23 cellular contexts compared by ENCODE assay signal in genomic region chr9:117188394-117188793, GRCh38.
"Had no signal": no experiment of that assay in that cellular context is flagged by ENCODE, and none has a peak within 500 bp of the region (broad histone marks: within the 10 kb centered on the region; RNA-seq: fewer than 3 reads in every experiment).

No MANE protein-coding gene starts in this region.

- H3K9me3 Mint-ChIP-seq: neural crest cell had no signal

- H3K4me3 ChIP-seq: esophagus squamous epithelium, left ventricle myocardium inferior, lower lobe of right lung, right atrium auricular region, sigmoid colon, skin epidermis, testis, transverse colon had no signal

- H3K27ac ChIP-seq: epithelial cell of prostate, esophagus squamous epithelium, foreskin keratinocyte, left ventricle myocardium inferior, lower lobe of right lung, right atrium auricular region, sigmoid colon, skin epidermis, testis, transverse colon had no signal

- H3K27me3 ChIP-seq: esophagus squamous epithelium, foreskin keratinocyte, right atrium auricular region, sigmoid colon, testis, transverse colon had no signal

- H3K27ac Mint-ChIP-seq: dendritic cell treated with granulocyte-macrophage colony-stimulating factor and Interleukin-4, amounts not matched to agents 40 ng/mL and 50 ng/mL, for 4 days; effector memory CD8-positive, alpha-beta T cell; immature natural killer cell; memory B cell; mesothelial cell of epicardium; natural killer cell; stimulated activated naive B cell treated with anti-CD40 and anti-IgM and Interleukin-4, amounts not matched to agents 10 μg/mL and 1 μg/mL and 100 μg/mL, for 72 hours had no signal

- H3K27me3 Mint-ChIP-seq: dendritic cell treated with granulocyte-macrophage colony-stimulating factor and Interleukin-4, amounts not matched to agents 40 ng/mL and 50 ng/mL, for 4 days; effector memory CD8-positive, alpha-beta T cell; stimulated activated naive B cell treated with anti-CD40 and anti-IgM and Interleukin-4, amounts not matched to agents 10 μg/mL and 1 μg/mL and 100 μg/mL, for 72 hours; stimulated activated naive CD8-positive, alpha-beta T cell treated with anti-CD3 and anti-CD28 coated beads, Interleukin-15, amount 100 ng/mL, for 72 hours had no signal

- DNase-seq: effector memory CD8-positive, alpha-beta T cell; esophagus squamous epithelium; immature natural killer cell; left cardiac atrium; left ventricle myocardium inferior; lower lobe of right lung; natural killer cell; posterior cingulate gyrus; sigmoid colon; stimulated activated CD4-positive, alpha-beta T cell treated with anti-CD3 and anti-CD28 coated beads, Interleukin-2, amount 100 ng/mL, for 24 hours; stimulated activated CD4-positive, alpha-beta T cell treated with anti-CD3 and anti-CD28 coated beads, Interleukin-4, amount 100 ng/mL, for 4 hours; stimulated activated naive B cell treated with anti-CD40 and anti-IgM and Interleukin-4, amounts not matched to agents 10 μg/mL and 1 μg/mL and 100 μg/mL, for 72 hours; stimulated activated naive CD8-positive, alpha-beta T cell treated with anti-CD3 and anti-CD28 coated beads, Interleukin-15, amount 100 ng/mL, for 72 hours; testis; transverse colon had no signal

- H3K4me3 Mint-ChIP-seq: dendritic cell treated with granulocyte-macrophage colony-stimulating factor and Interleukin-4, amounts not matched to agents 40 ng/mL and 50 ng/mL, for 4 days; effector memory CD8-positive, alpha-beta T cell; immature natural killer cell; memory B cell; mesothelial cell of epicardium; natural killer cell; neural crest cell; stimulated activated naive B cell treated with anti-CD40 and anti-IgM and Interleukin-4, amounts not matched to agents 10 μg/mL and 1 μg/mL and 100 μg/mL, for 72 hours; stimulated activated naive CD8-positive, alpha-beta T cell treated with anti-CD3 and anti-CD28 coated beads, Interleukin-15, amount 100 ng/mL, for 72 hours had no signal

- ATAC-seq: effector memory CD8-positive, alpha-beta T cell; left cardiac atrium; lower lobe of right lung; natural killer cell; stimulated activated naive B cell treated with anti-CD40 and anti-IgM and Interleukin-4, amounts not matched to agents 10 μg/mL and 1 μg/mL and 100 μg/mL, for 72 hours; stimulated activated naive CD8-positive, alpha-beta T cell treated with anti-CD3 and anti-CD28 coated beads, Interleukin-15, amount 100 ng/mL, for 72 hours had no signal

- H3K4me1 Mint-ChIP-seq: immature natural killer cell; memory B cell; mesothelial cell of epicardium; natural killer cell; neural crest cell; stimulated activated naive B cell treated with anti-CD40 and anti-IgM and Interleukin-4, amounts not matched to agents 10 μg/mL and 1 μg/mL and 100 μg/mL, for 72 hours; stimulated activated naive CD8-positive, alpha-beta T cell treated with anti-CD3 and anti-CD28 coated beads, Interleukin-15, amount 100 ng/mL, for 72 hours had no signal

- H3K4me1 ChIP-seq: esophagus squamous epithelium, foreskin keratinocyte, left ventricle myocardium inferior, lower lobe of right lung, right atrium auricular region, sigmoid colon, testis, transverse colon had no signal

- H3K36me3 Mint-ChIP-seq: immature natural killer cell; memory B cell; mesothelial cell of epicardium; natural killer cell; stimulated activated naive B cell treated with anti-CD40 and anti-IgM and Interleukin-4, amounts not matched to agents 10 μg/mL and 1 μg/mL and 100 μg/mL, for 72 hours had no signal

- H3K36me3 ChIP-seq: esophagus squamous epithelium, left ventricle myocardium inferior, lower lobe of right lung, right atrium auricular region, sigmoid colon, transverse colon had no signal
